ENCODE assay signal across 12 cellular contexts in the genomic region with DNA sequence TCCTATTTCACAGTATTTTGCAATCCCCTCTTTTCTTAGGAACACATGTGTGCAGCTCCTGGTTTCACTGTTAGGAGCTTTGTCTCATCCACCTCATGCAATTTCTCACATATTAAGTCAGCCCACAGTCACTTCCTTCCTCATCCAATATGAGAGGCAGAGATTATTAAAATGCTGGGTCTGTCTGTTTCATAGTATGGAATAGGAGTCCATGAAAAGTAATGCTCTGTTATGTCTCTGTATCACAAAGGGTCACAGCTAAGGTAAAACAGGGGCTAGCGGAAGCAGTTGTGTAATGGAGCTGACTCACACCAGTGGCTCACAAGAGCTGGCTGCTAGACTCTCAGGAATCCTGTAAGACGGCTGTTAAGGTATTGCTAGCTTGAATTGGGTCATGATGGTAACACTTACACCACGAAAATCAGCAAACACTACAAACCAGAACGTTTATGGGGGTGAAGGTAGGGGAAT.
DNase-seq lines count a peak whose midpoint lies in the region; ATAC-seq and TF ChIP-seq lines count a peak whose summit lies in the region.
"Had no signal": no experiment of that assay in that cellular context is flagged by ENCODE, and none has a peak within 500 bp of the region (broad histone marks: within the 10 kb centered on the region; RNA-seq: fewer than 3 reads in every experiment).

No MANE protein-coding gene starts in this region.

- H3K9ac ChIP-seq in HUES64 (ENCODE audit: low read depth, low read length), result 0 out of 2 replicates have a peak overlapping the region, but pooled peaks have one; percentile 2

- H3K4me1 Mint-ChIP-seq in activated CD8-positive, alpha-beta T cell treated with anti-CD3 and anti-CD28 coated beads for 36 hours (ENCODE audit: low read depth), result no peaks in the 10 kb centered on the region

- DNase-seq in AG04450 (ENCODE audit: low read depth, low spot score) (peak; percentile 74), amniotic epithelial cell (ENCODE audit: low read depth) (peak; percentile 94), iPS-NIHi7 (ENCODE audit: extremely low spot score) (peak; percentile 60), NCI-H2196 (lab: John Stamatoyannopoulos, UW; ENCODE audit: unreplicated experiment) (no peak), NCI-H524 (lab: John Stamatoyannopoulos, UW) (no peak)
- no peak for DNase-seq in activated CD8-positive, alpha-beta T cell treated with anti-CD3 and anti-CD28 coated beads for 36 hours
- DNase-seq: C1 segment of cervical spinal cord; colonic mucosa; RPMI8226; stimulated activated CD4-positive, alpha-beta T cell treated with anti-CD3 and anti-CD28 coated beads, Interleukin-2, amount 100 ng/mL, for 48 hours had no signal

- no peak overlapping the region for H3K4me3 Mint-ChIP-seq in activated CD8-positive, alpha-beta T cell treated with anti-CD3 and anti-CD28 coated beads for 36 hours

- CTCF ChIA-PET in AG04450 (lab: Charles Lee), result no interaction called here
- CTCF ChIA-PET in activated CD8-positive, alpha-beta T cell treated with anti-CD3 and anti-CD28 coated beads for 36 hours (lab: Charles Lee), result no interaction called here

- 59% methylated on average over 2 of the region's 4 CpGs for WGBS in HUES64

- no peaks in the 10 kb centered on the region for H3K36me3 ChIP-seq in HUES64 (ENCODE audit: insufficient read depth, low read length)
- H3K36me3 ChIP-seq: colonic mucosa had no signal

- no peaks in the 10 kb centered on the region for H3K27me3 Mint-ChIP-seq in activated CD8-positive, alpha-beta T cell treated with anti-CD3 and anti-CD28 coated beads for 36 hours

- H3K27ac Mint-ChIP-seq in activated CD8-positive, alpha-beta T cell treated with anti-CD3 and anti-CD28 coated beads for 36 hours, result no peak overlapping the region

- POLR2A ChIA-PET in AG04450 (lab: Yijun Ruan, JAX), result interaction anchor here (0.6 kb wide), 1 partner anchor 61 kb away, joined by 6 read pairs; no protein-coding TSS in a partner anchor
- POLR2A ChIA-PET in activated CD8-positive, alpha-beta T cell treated with anti-CD3 and anti-CD28 coated beads for 36 hours (lab: Charles Lee), result no interaction called here

- H3K4me3 ChIP-seq in AG04450 (ENCODE audit: low read depth, low read length), result no peak overlapping the region
- no peak overlapping the region for H3K4me3 ChIP-seq in HUES64 (ENCODE audit: low read length)
- H3K4me3 ChIP-seq: colonic mucosa had no signal

- H3K27me3 ChIP-seq in AG04450 (ENCODE audit: control insufficient read depth, insufficient read depth, low read length) (no peaks in the 10 kb centered on the region), HUES64 (ENCODE audit: insufficient read depth, low read length) (no peaks in the 10 kb centered on the region)
- H3K27me3 ChIP-seq: colonic mucosa had no signal

- H3K36me3 Mint-ChIP-seq in activated CD8-positive, alpha-beta T cell treated with anti-CD3 and anti-CD28 coated beads for 36 hours (ENCODE audit: low read depth), result no peaks in the 10 kb centered on the region

- ATAC-seq in activated CD8-positive, alpha-beta T cell treated with anti-CD3 and anti-CD28 coated beads for 36 hours, result no peak
- no peak for ATAC-seq in GM19395 (IDR thresholded peaks at IDR 0.05; ENCODE audit: unreplicated experiment)

- peaks cover 8% of the 10 kb centered on the region for H3K9me3 Mint-ChIP-seq in activated CD8-positive, alpha-beta T cell treated with anti-CD3 and anti-CD28 coated beads for 36 hours

- intact Hi-C loops in activated CD8-positive, alpha-beta T cell treated with anti-CD3 and anti-CD28 coated beads for 36 hours (cut with micrococcal nuclease), result no loop called here

- TF ChIP-seq CTCF in AG04450 (IDR thresholded peaks at IDR 0.05; ENCODE audit: low read depth, low read length), result no peak
- no peak for TF ChIP-seq CTCF in activated CD8-positive, alpha-beta T cell treated with anti-CD3 and anti-CD28 coated beads for 36 hours (IDR thresholded peaks at IDR 0.05)

- H3K9me3 ChIP-seq in AG04450 (ENCODE audit: control insufficient read depth, insufficient read depth, low read length), result peaks cover 8% of the 10 kb centered on the region
- peaks cover 28% of the 10 kb centered on the region for H3K9me3 ChIP-seq in HUES64 (ENCODE audit: insufficient read depth, low read depth, low read length)

- H3K27ac ChIP-seq in AG04450 (ENCODE audit: low read depth, low read length) (no peak overlapping the region), HUES64 (ENCODE audit: low read depth, low read length) (no peak overlapping the region)
- H3K27ac ChIP-seq: colonic mucosa had no signal

- peaks cover 11% of the 10 kb centered on the region for H3K4me1 ChIP-seq in HUES64 (ENCODE audit: insufficient read depth, low read length)
- H3K4me1 ChIP-seq: colonic mucosa had no signal

Comparison
In these comparisons a context has a peak if more than half of its experiments do, and no peak if none do; other contexts are left out.
1. DNase-seq: peak in AG04450 (single experiment), amniotic epithelial cell (single experiment) and iPS-NIHi7 (single experiment); none in activated CD8-positive, alpha-beta T cell treated with anti-CD3 and anti-CD28 coated beads for 36 hours (single experiment), NCI-H2196 (single experiment) and NCI-H524 (0 of 2).